ENCODE assay signal across 12 cellular contexts in the genomic region with DNA sequence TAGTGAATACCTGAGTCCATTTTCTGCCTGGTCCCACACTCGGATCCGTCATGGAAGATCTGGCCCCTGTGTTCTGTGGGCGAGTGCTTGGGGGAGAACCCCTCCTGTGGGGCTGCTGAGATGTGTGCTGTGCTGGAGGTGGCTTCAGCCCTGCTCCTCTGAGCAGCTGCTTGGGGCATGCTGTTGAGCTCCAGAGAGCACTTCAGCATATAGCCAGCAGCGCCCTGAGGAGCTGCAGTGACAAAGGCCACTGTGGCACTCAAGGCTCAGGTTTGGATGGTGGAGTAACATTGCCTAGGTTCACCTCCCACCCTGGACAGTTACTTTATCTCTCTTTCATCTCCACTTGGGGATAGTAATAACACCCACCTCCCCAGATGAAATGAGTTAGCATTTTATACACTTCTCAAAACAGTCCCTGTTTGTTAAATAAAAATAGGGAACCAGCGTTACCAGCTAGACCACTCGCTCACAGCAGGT.
DNase-seq lines count a peak whose midpoint lies in the region; ATAC-seq, FAIRE-seq and TF ChIP-seq lines count a peak whose summit lies in the region.
"Had no signal": no experiment of that assay in that cellular context is flagged by ENCODE, and none has a peak within 500 bp of the region (broad histone marks: within the 10 kb centered on the region; RNA-seq: fewer than 3 reads in every experiment).

No MANE protein-coding gene starts in this region.

- DNase-seq in SKM-1 treated with dmso at 0.1 percent for 144 hours (lab: John Stamatoyannopoulos, UW; ENCODE audit: unreplicated experiment) (peak; percentile 6), SKM-1 (lab: John Stamatoyannopoulos, UW; ENCODE audit: unreplicated experiment) (no peak), Kasumi-1 (lab: John Stamatoyannopoulos, UW) (peak; percentile 47 to 53), H1 (ENCODE audit: low read depth in 1 of 2, low spot score in 2 of 2) (no peak), thoracic aorta (ENCODE audit: low spot score) (no peak), DMS79 (lab: John Stamatoyannopoulos, UW) (no peak), SW 1271 (lab: John Stamatoyannopoulos, UW) (no peak)
- DNase-seq: NCI-H1436 treated with DMSO at 0.1 percent for 48 hours, SJCRH30 had no signal

- no peak for TF ChIP-seq EP300 in H1 (IDR thresholded peaks at IDR 0.05; ENCODE audit: borderline replicate concordance in 1 of 2, low read depth in 2 of 2, low read length in 2 of 2)

- no peak overlapping the region for H3K4me3 ChIP-seq in H1 (ENCODE audit: extremely low read depth in 1 of 4, insufficient read depth in 2 of 4, low read depth in 3 of 4, low read length in 4 of 4)
- H3K4me3 ChIP-seq in thoracic aorta: no peak overlapping the region
- H3K4me3 ChIP-seq: mucosa of descending colon, SJCRH30 had no signal

- no peak for TF ChIP-seq RAD21 in H1 (IDR thresholded peaks at IDR 0.05 in 1 of 2, conservative IDR thresholded peaks at IDR 0.05 in 1 of 2; ENCODE audit: low read depth in 2 of 2, low read length in 2 of 2)

- H4K8ac ChIP-seq in H1 (ENCODE audit: extremely low read depth, insufficient read depth, low read length): no peak overlapping the region; the same call in 1 of the 2 replicates

- FAIRE-seq in H1 (lab: Jason Lieb, UNC): no peak
- FAIRE-seq: frontal cortex had no signal

- H3K23ac ChIP-seq in H1 (ENCODE audit: insufficient read length): no peak overlapping the region

- no peak overlapping the region for H3K9ac ChIP-seq in H1 (replicated peaks in 1 of 4; ENCODE audit: extremely low read depth in 1 of 4, low read depth in 3 of 4, low read length in 3 of 4)

- TF ChIP-seq POLR2A in H1 (IDR thresholded peaks at IDR 0.05; ENCODE audit: control extremely low read depth in 1 of 2, low read depth in 2 of 2, low read length in 2 of 2): no peak

- H4K20me1 ChIP-seq in H1 (replicated peaks in 1 of 2; ENCODE audit: control insufficient read depth in 1 of 2, insufficient read depth in 2 of 2, low read length in 2 of 2): peaks cover 0 to 3% of the 10 kb centered on the region in 2 experiments

- H2AFZ ChIP-seq in H1 (ENCODE audit: low read length): no peak overlapping the region

- peak overlapping the region; percentile 54 for H2BK5ac ChIP-seq in H1 (ENCODE audit: low read depth, low read length)

- H3K18ac ChIP-seq in H1 (ENCODE audit: extremely low read depth, low read length): no peak overlapping the region

- ATAC-seq in thoracic aorta (ENCODE audit: insufficient number of reproducible peaks, low FRiP score, low read depth) (no peak), HG02763 (IDR thresholded peaks at IDR 0.05; ENCODE audit: unreplicated experiment) (no peak)

- no peak overlapping the region; the same call in 1 of the 2 replicates for H2BK12ac ChIP-seq in H1 (ENCODE audit: low read depth, low read length)

- no peak overlapping the region for H2BK120ac ChIP-seq in H1 (replicated peaks; ENCODE audit: low read depth, low read length)

- no peak overlapping the region for H3K27ac ChIP-seq in H1 (ENCODE audit: low read depth, low read length)
- H3K27ac ChIP-seq in thoracic aorta: peak overlapping the region; percentile 31 to 34
- H3K27ac ChIP-seq: SJCRH30 had no signal

- no peak for TF ChIP-seq CTCF in H1 (IDR thresholded peaks at IDR 0.05; ENCODE audit: control extremely low read depth in 1 of 3, insufficient read depth in 1 of 3, low read depth in 1 of 3, low read length in 3 of 3)
- TF ChIP-seq CTCF in thoracic aorta (IDR thresholded peaks at IDR 0.05): no peak

- WGBS in H1 (ENCODE audit: extremely low coverage in 1 of 2, insufficient coverage in 1 of 2, insufficient read length in 1 of 2, insufficient replicate concordance in 2 of 2, low coverage in 1 of 2, low lambda C conversion rate in 2 of 2, missing lambda C conversion rate in 1 of 2), 2 experiments: 94% methylated on average over 6 of the region's 6 CpGs; no CpG with 5 or more reads in 1 of the 2 experiments

- H3K4me2 ChIP-seq in H1 (ENCODE audit: insufficient read depth in 1 of 2, low read depth in 2 of 2, low read length in 2 of 2): no peak overlapping the region

- no peak overlapping the region for H3K14ac ChIP-seq in H1 (ENCODE audit: insufficient read length)

- H3K23me2 ChIP-seq in H1 (ENCODE audit: low read depth, low read length): no peaks in the 10 kb centered on the region

- CTCF ChIA-PET in H1 (lab: Charles Lee; ENCODE audit: partially characterized antibody): interaction anchor here (1.0 to 5.8 kb wide), 9 partner anchors 10 to 188 kb away, joined by 3 to 52 read pairs (median 3); a partner anchor contains a TSS

- H3K9me3 ChIP-seq in H1 (ENCODE audit: insufficient read depth in 2 of 2, low read depth in 1 of 2, low read length in 1 of 2): no peaks in the 10 kb centered on the region
- no peaks in the 10 kb centered on the region for H3K9me3 ChIP-seq in thoracic aorta
- H3K9me3 ChIP-seq: mucosa of descending colon, SJCRH30 had no signal

- H3K79me1 ChIP-seq in H1 (ENCODE audit: low read depth, low read length): peaks cover 15% of the 10 kb centered on the region

- H3K27me3 ChIP-seq in H1 (replicated peaks in 1 of 4; ENCODE audit: control insufficient read depth in 3 of 4, extremely low read depth in 1 of 4, insufficient read depth in 3 of 4, low read length in 3 of 4) (no peaks in the 10 kb centered on the region), thoracic aorta (replicated peaks; ENCODE audit: insufficient read depth) (no peaks in the 10 kb centered on the region)
- H3K27me3 ChIP-seq: SJCRH30 had no signal

- no peak overlapping the region for H4K91ac ChIP-seq in H1 (replicated peaks; ENCODE audit: insufficient read length, low read length)

- no peak overlapping the region for H3K4ac ChIP-seq in H1 (replicated peaks; ENCODE audit: insufficient read length, low read depth, low read length)

- no peak overlapping the region for H3K56ac ChIP-seq in H1 (replicated peaks; ENCODE audit: insufficient read length, low read depth, low read length)

- no peak overlapping the region for H4K5ac ChIP-seq in H1 (ENCODE audit: insufficient read length, low read depth, low read length)

- peaks cover 0 to 74% of the 10 kb centered on the region in 2 experiments; a peak in 2 of 4 replicates for H3K79me2 ChIP-seq in H1 (ENCODE audit: control insufficient read depth in 1 of 2, insufficient read depth in 2 of 2, low read length in 2 of 2)

- H2AK5ac ChIP-seq in H1 (ENCODE audit: low read depth, low read length): no peak overlapping the region; the same call in 1 of the 2 replicates

- POLR2A ChIA-PET in H1 (lab: Charles Lee; ENCODE audit: partially characterized antibody): interaction anchor here (0.7 to 1.0 kb wide), 2 partner anchors 11 to 68 kb away, joined by 3 read pairs; no protein-coding TSS in a partner anchor

- H3K36me3 ChIP-seq in H1 (ENCODE audit: control insufficient read depth in 2 of 4, insufficient read depth in 4 of 4, low read length in 3 of 4): no peaks in the 10 kb centered on the region
- no peaks in the 10 kb centered on the region for H3K36me3 ChIP-seq in thoracic aorta
- H3K36me3 ChIP-seq: SJCRH30 had no signal

- no peak overlapping the region for H2BK20ac ChIP-seq in H1 (ENCODE audit: low read length)

- H2BK15ac ChIP-seq in H1 (ENCODE audit: low read length): no peak overlapping the region

- H3K4me1 ChIP-seq in H1 (replicated peaks in 1 of 4; ENCODE audit: control insufficient read depth in 3 of 4, insufficient read depth in 4 of 4, low read length in 3 of 4): peaks cover 2 to 24% (median 12%) of the 10 kb centered on the region in 4 experiments
- peaks cover 19 to 47% of the 10 kb centered on the region in 2 donors for H3K4me1 ChIP-seq in thoracic aorta (ENCODE audit: control insufficient read depth in 1 of 2, low read depth in 2 of 2)

TF ChIP-seq in H1, 55 proteins besides CTCF, POLR2A, EP300 and RAD21:
- TF ChIP-seq KDM5A (IDR thresholded peaks at IDR 0.05; ENCODE audit: low read length) (no peak), PHF8 (conservative IDR thresholded peaks at IDR 0.05; ENCODE audit: low read depth, low read length) (no peak), CEBPB (IDR thresholded peaks at IDR 0.05; ENCODE audit: low read depth, low read length) (no peak), GABPA (IDR thresholded peaks at IDR 0.05; ENCODE audit: borderline replicate concordance, insufficient read depth, low read length) (no peak), BACH1 (IDR thresholded peaks at IDR 0.05; ENCODE audit: low read length) (no peak), NRF1 (IDR thresholded peaks at IDR 0.05; ENCODE audit: low read depth, low read length) (no peak), TAF1 (IDR thresholded peaks at IDR 0.05; ENCODE audit: low read depth, low read length) (no peak), SRF (IDR thresholded peaks at IDR 0.05; ENCODE audit: low read depth, low read length) (no peak), CBX5 (IDR thresholded peaks at IDR 0.05; ENCODE audit: low read depth, low read length) (no peak), GTF2F1 (IDR thresholded peaks at IDR 0.05; ENCODE audit: borderline replicate concordance, low read depth, low read length) (no peak), SIRT6 (IDR thresholded peaks at IDR 0.05; ENCODE audit: low read length) (no peak), TAF7 (optimal IDR thresholded peaks at IDR 0.05; ENCODE audit: borderline replicate concordance, low read depth, low read length) (no peak), KDM4A (IDR thresholded peaks at IDR 0.05; ENCODE audit: low read depth, low read length, severe bottlenecking) (no peak), BRCA1 (IDR thresholded peaks at IDR 0.05; ENCODE audit: low read depth, low read length) (no peak)
- TF ChIP-seq, protein P1, sequence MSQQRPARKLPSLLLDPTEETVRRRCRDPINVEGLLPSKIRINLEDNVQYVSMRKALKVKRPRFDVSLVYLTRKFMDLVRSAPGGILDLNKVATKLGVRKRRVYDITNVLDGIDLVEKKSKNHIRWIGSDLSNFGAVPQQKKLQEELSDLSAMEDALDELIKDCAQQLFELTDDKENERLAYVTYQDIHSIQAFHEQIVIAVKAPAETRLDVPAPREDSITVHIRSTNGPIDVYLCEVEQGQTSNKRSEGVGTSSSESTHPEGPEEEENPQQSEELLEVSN (IDR thresholded peaks at IDR 0.05): no peak
- TF ChIP-seq, protein P2, sequence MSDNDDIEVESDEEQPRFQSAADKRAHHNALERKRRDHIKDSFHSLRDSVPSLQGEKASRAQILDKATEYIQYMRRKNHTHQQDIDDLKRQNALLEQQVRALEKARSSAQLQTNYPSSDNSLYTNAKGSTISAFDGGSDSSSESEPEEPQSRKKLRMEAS (IDR thresholded peaks at IDR 0.05): no peak

Comparison
In these comparisons a context has a peak if more than half of its experiments do, and no peak if none do; other contexts are left out.
1. DNase-seq: peak in SKM-1 treated with dmso at 0.1 percent for 144 hours (single experiment) and Kasumi-1 (2 of 2); none in SKM-1 (single experiment), H1 (0 of 2), thoracic aorta (single experiment), DMS79 (single experiment) and SW 1271 (0 of 2).